8 cellular contexts compared by ENCODE assay signal in genomic region chr5:154228696-154229095, GRCh38. TPM values are rescaled to one million over a fixed set of nuclear protein-coding genes. Genes with fewer than 3 reads are reported as not detected.
DNase-seq lines count a peak whose midpoint lies in the region; ATAC-seq lines count a peak whose summit lies in the region.
"Had no signal": no experiment of that assay in that cellular context is flagged by ENCODE, and none has a peak within 500 bp of the region (broad histone marks: within the 10 kb centered on the region; RNA-seq: fewer than 3 reads in every experiment).

No MANE protein-coding gene starts in this region.

- H3K27me3 ChIP-seq in SJCRH30, result no peaks in the 10 kb centered on the region
- H3K27me3 ChIP-seq in CD4-positive, alpha-beta memory T cell (ENCODE audit: insufficient read depth, low read length), result no peaks in the 10 kb centered on the region

- intact Hi-C loops in CD4-positive, alpha-beta memory T cell (cut with micrococcal nuclease), result no loop called here

- no peaks in the 10 kb centered on the region for H3K36me3 ChIP-seq in SJCRH30
- no peaks in the 10 kb centered on the region for H3K36me3 ChIP-seq in CD4-positive, alpha-beta memory T cell (ENCODE audit: insufficient read depth, low read length)

- no peak for DNase-seq in activated naive CD8-positive, alpha-beta T cell treated with anti-CD3 and anti-CD28 coated beads, Interleukin-2, amount 50 U/mL, for 24 hours
- DNase-seq in SIG-M5 (lab: John Stamatoyannopoulos, UW) (no peak), SJCRH30 (no peak)
- DNase-seq in CD4-positive, alpha-beta memory T cell, result no peak
- DNase-seq: Kasumi-1 had no signal

- H3K4me3 ChIP-seq in SJCRH30, result no peak overlapping the region
- H3K4me3 ChIP-seq in CD4-positive, alpha-beta memory T cell (ENCODE audit: low read length in 2 of 2), result no peak overlapping the region

- ATAC-seq in GM18873 (IDR thresholded peaks at IDR 0.05; ENCODE audit: low FRiP score, unreplicated experiment) (peak; percentile 91), GM21515 (IDR thresholded peaks at IDR 0.05; ENCODE audit: unreplicated experiment) (peak; percentile 98), HG03159 (IDR thresholded peaks at IDR 0.05; ENCODE audit: unreplicated experiment) (peak; percentile 96)
- ATAC-seq in activated naive CD8-positive, alpha-beta T cell treated with anti-CD3 and anti-CD28 coated beads, Interleukin-2, amount 50 U/mL, for 24 hours, result no peak

- peaks cover 39% of the 10 kb centered on the region for H3K36me3 Mint-ChIP-seq in activated naive CD8-positive, alpha-beta T cell treated with anti-CD3 and anti-CD28 coated beads, Interleukin-2, amount 50 U/mL, for 24 hours (ENCODE audit: low read depth)
- peaks cover 22 to 32% of the 10 kb centered on the region in 2 donors for H3K36me3 Mint-ChIP-seq in CD4-positive, alpha-beta memory T cell

- no peak overlapping the region for H3K27ac ChIP-seq in SJCRH30
- no peak overlapping the region for H3K27ac ChIP-seq in CD4-positive, alpha-beta memory T cell (ENCODE audit: low read depth, low read length)

- H3K9me3 Mint-ChIP-seq in activated naive CD8-positive, alpha-beta T cell treated with anti-CD3 and anti-CD28 coated beads, Interleukin-2, amount 50 U/mL, for 24 hours, result peaks cover 19% of the 10 kb centered on the region
- peaks cover 4 to 19% (median 9%) of the 10 kb centered on the region in 8 donors for H3K9me3 Mint-ChIP-seq in CD4-positive, alpha-beta memory T cell

- H3K27ac Mint-ChIP-seq in activated naive CD8-positive, alpha-beta T cell treated with anti-CD3 and anti-CD28 coated beads, Interleukin-2, amount 50 U/mL, for 24 hours, result peak overlapping the region; percentile 19
- peak overlapping the region in 2 of 7 donors; percentile 8 to 48 for H3K27ac Mint-ChIP-seq in CD4-positive, alpha-beta memory T cell

- CTCF ChIA-PET in CD4-positive, alpha-beta memory T cell (lab: Charles Lee; ENCODE audit: partially characterized antibody), result no interaction called here

- H3K9me3 ChIP-seq in SJCRH30 (replicated peaks), result 0 out of 2 replicates have a peak, but pooled peaks cover 5% of the 10 kb centered on the region
- no peaks in the 10 kb centered on the region for H3K9me3 ChIP-seq in CD4-positive, alpha-beta memory T cell (ENCODE audit: control insufficient read depth in 1 of 2, low read length in 2 of 2)

- POLR2A ChIA-PET in CD4-positive, alpha-beta memory T cell (lab: Charles Lee; ENCODE audit: partially characterized antibody), result no interaction called here

- H3K4me1 Mint-ChIP-seq in activated naive CD8-positive, alpha-beta T cell treated with anti-CD3 and anti-CD28 coated beads, Interleukin-2, amount 50 U/mL, for 24 hours, result peaks cover 31% of the 10 kb centered on the region
- peaks cover 11 to 37% (median 27%) of the 10 kb centered on the region in 4 donors for H3K4me1 Mint-ChIP-seq in CD4-positive, alpha-beta memory T cell

- H3K4me1 ChIP-seq in SJCRH30, result no peaks in the 10 kb centered on the region
- H3K4me1 ChIP-seq in CD4-positive, alpha-beta memory T cell (ENCODE audit: insufficient read depth, low read length), result peaks cover 7% of the 10 kb centered on the region

- H3K27me3 Mint-ChIP-seq in activated naive CD8-positive, alpha-beta T cell treated with anti-CD3 and anti-CD28 coated beads, Interleukin-2, amount 50 U/mL, for 24 hours, result no peaks in the 10 kb centered on the region
- no peaks in the 10 kb centered on the region for H3K27me3 Mint-ChIP-seq in CD4-positive, alpha-beta memory T cell

- H3K4me3 Mint-ChIP-seq in activated naive CD8-positive, alpha-beta T cell treated with anti-CD3 and anti-CD28 coated beads, Interleukin-2, amount 50 U/mL, for 24 hours, result peak overlapping the region; percentile 33
- H3K4me3 Mint-ChIP-seq in CD4-positive, alpha-beta memory T cell, result peak overlapping the region in 1 of 8 donors; percentile 55

RNA-seq across cellular contexts. Expression of gene GALNT10, which starts 38.2 kb away (rescaled TPM):
- 18.1 and 18.6 TPM in 2 replicates for total RNA-seq in SJCRH30 (2014; rRNA removed; shearing (Covaris generic))
- total RNA-seq in CD4-positive, alpha-beta memory T cell, result 10 to 100 TPM; 32.8 to 35.7 TPM
- 10 to 100 TPM in 1 of 2 donors, 1 to 10 TPM in 1; 9.6 to 20.7 TPM for polyA plus RNA-seq in CD4-positive, alpha-beta memory T cell
